Comparison of ENCODE assay signal across 19 cellular contexts in genomic region chr13:98665638-98665995, GRCh38.
DNase-seq lines count a peak whose midpoint lies in the region; ATAC-seq, FAIRE-seq and TF ChIP-seq lines count a peak whose summit lies in the region.
"Had no signal": no experiment of that assay in that cellular context is flagged by ENCODE, and none has a peak within 500 bp of the region (broad histone marks: within the 10 kb centered on the region; RNA-seq: fewer than 3 reads in every experiment).

No MANE protein-coding gene starts in this region.

- no peaks in the 10 kb centered on the region for H4K20me1 ChIP-seq in astrocyte (ENCODE audit: insufficient read depth, low read length)

- H3K27ac ChIP-seq in astrocyte (ENCODE audit: low read depth, low read length) (no peak overlapping the region), liver (ENCODE audit: low read depth in 1 of 2, low read length in 2 of 2) (peak overlapping the region; percentile 39 to 49)
- H3K27ac ChIP-seq: SK-N-MC had no signal

- in situ Hi-C loops in Caki2 (cut with HindIII; ENCODE audit: low pct_unique_long_range_greater_than_20kb, low sequenced_read_pairs): no loop called here

- H3K9me3 Mint-ChIP-seq in astrocyte (ENCODE audit: unreplicated experiment): no peaks in the 10 kb centered on the region
- H3K9me3 Mint-ChIP-seq: CD4-positive, alpha-beta memory T cell; T-cell had no signal

- H3K9me3 ChIP-seq in astrocyte (ENCODE audit: insufficient read depth, low read depth, low read length) (no peaks in the 10 kb centered on the region), liver (ENCODE audit: control insufficient read depth in 4 of 4, low read length in 3 of 4) (no peaks in the 10 kb centered on the region)
- H3K9me3 ChIP-seq: HAP-1 had no signal

- H3K36me3 ChIP-seq in astrocyte (ENCODE audit: insufficient read depth, low read length) (no peaks in the 10 kb centered on the region), liver (ENCODE audit: control insufficient read depth in 4 of 4, insufficient read depth in 3 of 4, low read depth in 1 of 4, low read length in 3 of 4) (no peaks in the 10 kb centered on the region)
- H3K36me3 ChIP-seq: HAP-1 had no signal

- ATAC-seq in HG03571 (IDR thresholded peaks at IDR 0.05; ENCODE audit: unreplicated experiment): no peak
- ATAC-seq: Right ventricle myocardium inferior, T-cell had no signal

- H3K4me1 Mint-ChIP-seq in astrocyte (ENCODE audit: low read depth, unreplicated experiment): peaks cover 20% of the 10 kb centered on the region
- H3K4me1 Mint-ChIP-seq: B cell had no signal

- no peaks in the 10 kb centered on the region for H3K36me3 Mint-ChIP-seq in astrocyte (ENCODE audit: low read depth, unreplicated experiment)
- H3K36me3 Mint-ChIP-seq: CD4-positive, alpha-beta memory T cell; T-cell had no signal

- H3K27me3 ChIP-seq in astrocyte (ENCODE audit: insufficient read depth, low read length) (no peaks in the 10 kb centered on the region), liver (ENCODE audit: control insufficient read depth in 4 of 4, insufficient read depth in 4 of 4, low read length in 3 of 4) (no peaks in the 10 kb centered on the region)

- H3K27me3 Mint-ChIP-seq in astrocyte (ENCODE audit: low read depth, unreplicated experiment): peaks cover 16% of the 10 kb centered on the region

- no peak overlapping the region for H2AFZ ChIP-seq in astrocyte (ENCODE audit: low read depth, low read length)

- peak in 1 of 2 donors; percentile 21 for TF ChIP-seq RAD21 in liver (IDR thresholded peaks at IDR 0.05)

- H3K4me3 ChIP-seq in astrocyte (ENCODE audit: insufficient read depth, low read depth, low read length): no peak overlapping the region
- no peak overlapping the region for H3K4me3 ChIP-seq in liver (ENCODE audit: low read depth in 1 of 3, low read length in 3 of 3)
- H3K4me3 ChIP-seq: HAP-1, SK-N-MC had no signal

- no peak for TF ChIP-seq CTCF in astrocyte (IDR thresholded peaks at IDR 0.05; ENCODE audit: insufficient read depth, low read depth, low read length)
- no peak for TF ChIP-seq CTCF in liver (IDR thresholded peaks at IDR 0.05; ENCODE audit: low read depth, low read length, missing input control)

- no peaks in the 10 kb centered on the region for H3K79me2 ChIP-seq in astrocyte (ENCODE audit: insufficient read depth, low read length)

- DNase-seq in Caki2 (ENCODE audit: low read depth) (peak; percentile 4), LoVo (ENCODE audit: low spot score) (peak; percentile 36), astrocyte (ENCODE audit: low read depth) (peak; percentile 53), HuH-7 (ENCODE audit: low spot score) (no peak), NCI-H2107 treated with DMSO at 0.1 percent for 48 hours (lab: John Stamatoyannopoulos, UW; ENCODE audit: unreplicated experiment) (no peak), nucleus accumbens (lab: John Stamatoyannopoulos, UW) (no peak)
- DNase-seq: CD4-positive, alpha-beta memory T cell; KG1; MM.1S; NCI-H187 treated with DMSO at 0.1 percent for 48 hours; NCI-H2171 treated with DMSO at 0.1 percent for 48 hours; NCI-H510A treated with DMSO at 0.1 percent for 48 hours; T-cell had no signal

- H3K4me1 ChIP-seq in astrocyte (ENCODE audit: insufficient read depth, low read length): peaks cover 23% of the 10 kb centered on the region
- H3K4me1 ChIP-seq in liver (ENCODE audit: control insufficient read depth in 4 of 4, insufficient read depth in 4 of 4, low read length in 3 of 4): peaks cover 0 to 40% (median 25%) of the 10 kb centered on the region in 4 donors
- H3K4me1 ChIP-seq: HAP-1 had no signal

- H3K4me3 Mint-ChIP-seq in astrocyte (ENCODE audit: unreplicated experiment): no peak overlapping the region
- H3K4me3 Mint-ChIP-seq: B cell; CD4-positive, alpha-beta memory T cell; T-cell had no signal

- FAIRE-seq in astrocyte (lab: Jason Lieb, UNC): no peak

- peak overlapping the region; percentile 47 for H3K4me2 ChIP-seq in astrocyte (ENCODE audit: low read length)

- no peak overlapping the region for H3K9ac ChIP-seq in astrocyte (ENCODE audit: low read length)
- H3K9ac ChIP-seq in liver (ENCODE audit: low read depth in 1 of 2, low read length in 2 of 2): no peak overlapping the region

- H3K27ac Mint-ChIP-seq in astrocyte (ENCODE audit: unreplicated experiment): no peak overlapping the region
- H3K27ac Mint-ChIP-seq: B cell; CD4-positive, alpha-beta memory T cell; T-cell had no signal

TF ChIP-seq in liver, 16 proteins besides CTCF, POLR2A, EP300 and RAD21:
- no peak for TF ChIP-seq ATF3 (IDR thresholded peaks at IDR 0.05)
- TF ChIP-seq HNF4G (IDR thresholded peaks at IDR 0.05): no peak
- peak; percentile 42 for TF ChIP-seq SP1 (IDR thresholded peaks at IDR 0.05)
- TF ChIP-seq, protein P1, sequence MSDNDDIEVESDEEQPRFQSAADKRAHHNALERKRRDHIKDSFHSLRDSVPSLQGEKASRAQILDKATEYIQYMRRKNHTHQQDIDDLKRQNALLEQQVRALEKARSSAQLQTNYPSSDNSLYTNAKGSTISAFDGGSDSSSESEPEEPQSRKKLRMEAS (IDR thresholded peaks at IDR 0.05): no peak
- peak; percentile 70 to 73 for TF ChIP-seq RXRA (IDR thresholded peaks at IDR 0.05)
- TF ChIP-seq, protein P2, sequence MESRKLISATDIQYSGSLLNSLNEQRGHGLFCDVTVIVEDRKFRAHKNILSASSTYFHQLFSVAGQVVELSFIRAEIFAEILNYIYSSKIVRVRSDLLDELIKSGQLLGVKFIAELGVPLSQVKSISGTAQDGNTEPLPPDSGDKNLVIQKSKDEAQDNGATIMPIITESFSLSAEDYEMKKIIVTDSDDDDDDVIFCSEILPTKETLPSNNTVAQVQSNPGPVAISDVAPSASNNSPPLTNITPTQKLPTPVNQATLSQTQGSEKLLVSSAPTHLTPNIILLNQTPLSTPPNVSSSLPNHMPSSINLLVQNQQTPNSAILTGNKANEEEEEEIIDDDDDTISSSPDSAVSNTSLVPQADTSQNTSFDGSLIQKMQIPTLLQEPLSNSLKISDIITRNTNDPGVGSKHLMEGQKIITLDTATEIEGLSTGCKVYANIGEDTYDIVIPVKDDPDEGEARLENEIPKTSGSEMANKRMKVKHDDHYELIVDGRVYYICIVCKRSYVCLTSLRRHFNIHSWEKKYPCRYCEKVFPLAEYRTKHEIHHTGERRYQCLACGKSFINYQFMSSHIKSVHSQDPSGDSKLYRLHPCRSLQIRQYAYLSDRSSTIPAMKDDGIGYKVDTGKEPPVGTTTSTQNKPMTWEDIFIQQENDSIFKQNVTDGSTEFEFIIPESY (IDR thresholded peaks at IDR 0.05): no peak
- TF ChIP-seq REST (IDR thresholded peaks at IDR 0.05): peak; percentile 8
- TF ChIP-seq NR2F2 (IDR thresholded peaks at IDR 0.05): peak; percentile 43
- peak; percentile 51 to 58 for TF ChIP-seq HNF4A (conservative IDR thresholded peaks at IDR 0.05)
- TF ChIP-seq YY1 (IDR thresholded peaks at IDR 0.05): no peak
- TF ChIP-seq FOXA1 (IDR thresholded peaks at IDR 0.05): peak; percentile 8
- TF ChIP-seq EGR1 (IDR thresholded peaks at IDR 0.05; ENCODE audit: low read depth in 2 of 2): no peak
- TF ChIP-seq GABPA (IDR thresholded peaks at IDR 0.05 in 1 of 2, conservative IDR thresholded peaks at IDR 0.05 in 1 of 2): no peak
- TF ChIP-seq FOXA2 (IDR thresholded peaks at IDR 0.05): peak; percentile 25
- no peak for TF ChIP-seq JUND (IDR thresholded peaks at IDR 0.05)
- TF ChIP-seq TAF1 (conservative IDR thresholded peaks at IDR 0.05): no peak

Comparison
In these comparisons a context has a peak if more than half of its experiments do, and no peak if none do; other contexts are left out.
1. DNase-seq: peak in Caki2 (single experiment), LoVo (single experiment) and astrocyte (single experiment); none in HuH-7 (single experiment), NCI-H2107 treated with DMSO at 0.1 percent for 48 hours (single experiment) and nucleus accumbens (0 of 56).